Comparison of ENCODE assay signal across 32 cellular contexts in the genomic region with DNA sequence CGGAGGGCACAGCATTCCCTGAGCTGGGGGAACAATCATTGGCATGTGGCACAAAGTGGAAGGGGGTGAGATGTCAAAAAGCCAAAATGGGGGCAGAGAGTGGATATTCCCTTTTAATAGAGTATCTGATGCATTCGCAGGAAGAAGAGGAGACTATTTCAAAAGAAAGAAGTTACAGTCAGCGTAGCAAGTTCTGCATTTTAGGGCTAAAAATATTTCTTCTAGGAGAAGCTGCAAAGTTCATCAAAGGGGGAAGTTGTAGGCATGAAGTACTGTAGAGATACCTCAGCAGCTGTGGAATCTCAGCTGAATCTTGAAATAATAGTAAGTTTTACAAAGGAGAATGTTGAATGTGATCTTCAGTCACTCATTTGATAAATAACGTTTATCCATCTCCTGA.
DNase-seq lines count a peak whose midpoint lies in the region; ATAC-seq and TF ChIP-seq lines count a peak whose summit lies in the region.
"Had no signal": no experiment of that assay in that cellular context is flagged by ENCODE, and none has a peak within 500 bp of the region (broad histone marks: within the 10 kb centered on the region; RNA-seq: fewer than 3 reads in every experiment).

No MANE protein-coding gene starts in this region.

- H3K27ac ChIP-seq in osteoblast (ENCODE audit: low read depth, low read length), result no peak overlapping the region
- H3K27ac ChIP-seq: A549, ascending aorta, cardiac muscle cell, coronary artery, hepatocyte, stomach, tibial nerve, VCaP had no signal

- H4K20me1 ChIP-seq in osteoblast (ENCODE audit: insufficient read depth, low read length), result no peaks in the 10 kb centered on the region

- peak overlapping the region; percentile 73 to 92 (median 87) for H3K27ac Mint-ChIP-seq in CD14-positive monocyte
- H3K27ac Mint-ChIP-seq: activated naive CD8-positive, alpha-beta T cell treated with anti-CD3 and anti-CD28 coated beads, Interleukin-2, amount 10 ng/mL, durations not matched to agents 7 days and 5 days; B cell; T-helper 17 cell had no signal

- ATAC-seq in GM18909 (IDR thresholded peaks at IDR 0.05; ENCODE audit: poor library complexity, unreplicated experiment) (no peak), GM21723 (IDR thresholded peaks at IDR 0.05; ENCODE audit: unreplicated experiment) (no peak)
- ATAC-seq: A549, HCT116, left colon, T-helper 17 cell had no signal

- H3K9me3 ChIP-seq in osteoblast (ENCODE audit: low read depth, low read length), result peaks cover 3% of the 10 kb centered on the region
- H3K9me3 ChIP-seq: A549, ascending aorta, stomach had no signal

- no peaks in the 10 kb centered on the region for H3K27me3 ChIP-seq in osteoblast (ENCODE audit: insufficient read depth, low read length)
- H3K27me3 ChIP-seq: ascending aorta, cardiac muscle cell, hepatocyte, tibial nerve had no signal

- H3K4me1 ChIP-seq in osteoblast (ENCODE audit: insufficient read depth, low read length), result no peaks in the 10 kb centered on the region
- H3K4me1 ChIP-seq: A549, ascending aorta, stomach, tibial nerve had no signal

- H3K36me3 Mint-ChIP-seq in CD14-positive monocyte, result peaks cover 0 to 2% of the 10 kb centered on the region in 2 donors
- H3K36me3 Mint-ChIP-seq: activated naive CD8-positive, alpha-beta T cell treated with anti-CD3 and anti-CD28 coated beads, Interleukin-2, amount 10 ng/mL, durations not matched to agents 7 days and 5 days had no signal

- no peak overlapping the region for H3K4me2 ChIP-seq in osteoblast (ENCODE audit: insufficient read depth, low read length)
- H3K4me2 ChIP-seq: A549, hepatocyte had no signal

- H3K4me3 ChIP-seq in osteoblast (ENCODE audit: insufficient read depth, low read length), result no peak overlapping the region
- H3K4me3 ChIP-seq: A549, ascending aorta, cardiac muscle cell, coronary artery, hepatocyte, stomach, tibial nerve had no signal

- no peaks in the 10 kb centered on the region for H3K27me3 Mint-ChIP-seq in CD14-positive monocyte (ENCODE audit: low read depth in 3 of 3)
- H3K27me3 Mint-ChIP-seq: activated naive CD8-positive, alpha-beta T cell treated with anti-CD3 and anti-CD28 coated beads, Interleukin-2, amount 10 ng/mL, durations not matched to agents 7 days and 5 days had no signal

- peaks cover 0 to 3% (median 0%) of the 10 kb centered on the region in 7 donors for H3K9me3 Mint-ChIP-seq in CD14-positive monocyte
- H3K9me3 Mint-ChIP-seq: activated naive CD8-positive, alpha-beta T cell treated with anti-CD3 and anti-CD28 coated beads, Interleukin-2, amount 10 ng/mL, durations not matched to agents 7 days and 5 days had no signal

- no peak for TF ChIP-seq CTCF in CD14-positive monocyte (IDR thresholded peaks at IDR 0.05)
- no peak for TF ChIP-seq CTCF in osteoblast (IDR thresholded peaks at IDR 0.05; ENCODE audit: extremely low read depth, low read depth, low read length)

- H3K36me3 ChIP-seq in osteoblast (ENCODE audit: insufficient read depth, low read length), result no peaks in the 10 kb centered on the region
- H3K36me3 ChIP-seq: ascending aorta, cardiac muscle cell, stomach, tibial nerve had no signal

- peak overlapping the region in 1 of 2 donors; percentile 86 for H3K4me3 Mint-ChIP-seq in CD14-positive monocyte
- H3K4me3 Mint-ChIP-seq: activated naive CD8-positive, alpha-beta T cell treated with anti-CD3 and anti-CD28 coated beads, Interleukin-2, amount 10 ng/mL, durations not matched to agents 7 days and 5 days; B cell; T-helper 17 cell had no signal

- H3K4me1 Mint-ChIP-seq in CD14-positive monocyte, result peaks cover 55% of the 10 kb centered on the region
- H3K4me1 Mint-ChIP-seq: activated naive CD8-positive, alpha-beta T cell treated with anti-CD3 and anti-CD28 coated beads, Interleukin-2, amount 10 ng/mL, durations not matched to agents 7 days and 5 days; B cell had no signal

- intact Hi-C loops in CD14-positive monocyte (cut with micrococcal nuclease), result no loop called here

- DNase-seq in CD14-positive monocyte (ENCODE audit: low spot score), result no peak
- peak; percentile 78 to 91 for DNase-seq in NOMO-1 (lab: John Stamatoyannopoulos, UW; ENCODE audit: unreplicated experiment in 2 of 2)
- peak; percentile 27 for DNase-seq in UCSD-AML1 (lab: John Stamatoyannopoulos, UW; ENCODE audit: unreplicated experiment)
- DNase-seq in midbrain (lab: John Stamatoyannopoulos, UW), result peak; percentile 35
- no peak for DNase-seq in effector CD4-positive, alpha-beta T cell
- DNase-seq in osteoblast (ENCODE audit: insufficient read length, low spot score, missing footprints), result no peak
- DNase-seq: activated CD4-positive, alpha-beta T cell treated with anti-CD3 and anti-CD28 coated beads for 48 hours; activated CD8-positive, alpha-beta memory T cell treated with anti-CD3 and anti-CD28 coated beads for 24 hours; activated gamma-delta T cell; activated naive CD8-positive, alpha-beta T cell treated with anti-CD3 and anti-CD28 coated beads, Interleukin-2, amount 10 ng/mL, durations not matched to agents 7 days and 5 days; left colon; mesendoderm; NCI-H1092 treated with DMSO at 0.1 percent for 48 hours; NCI-H187 treated with DMSO at 0.1 percent for 48 hours; NCI-H2171 treated with DMSO at 0.1 percent for 48 hours; NCI-H524 treated with DMSO at 0.1 percent for 48 hours; NK-92 treated with Interleukin-12 subunit alpha and Interleukin-12 subunit beta, amount 100 ng/mL, for 24 hours; nucleus accumbens; stimulated activated CD8-positive, alpha-beta memory T cell treated with anti-CD3 and anti-CD28 coated beads, Interleukin-4, amount 100 ng/mL, for 48 hours; stomach; T-helper 17 cell had no signal

- no peak overlapping the region for H2AFZ ChIP-seq in osteoblast (ENCODE audit: low read length)
- H2AFZ ChIP-seq: hepatocyte had no signal

- H3K79me2 ChIP-seq in osteoblast (ENCODE audit: insufficient read depth, low read length), result no peaks in the 10 kb centered on the region
- H3K79me2 ChIP-seq: hepatocyte had no signal

Comparison
In these comparisons a context has a peak if more than half of its experiments do, and no peak if none do; other contexts are left out.
1. DNase-seq: peak in NOMO-1 (2 of 2), UCSD-AML1 (single experiment) and midbrain (single experiment); none in CD14-positive monocyte (single experiment), effector CD4-positive, alpha-beta T cell (single experiment) and osteoblast (single experiment).